8 cellular contexts compared by ENCODE assay signal in genomic region chr14:75063491-75064204, GRCh38.
A peak's percentile ranks its signal among the peaks of the same experiment; 100 is the strongest.
DNase-seq lines count a peak whose midpoint lies in the region; ATAC-seq, FAIRE-seq and TF ChIP-seq lines count a peak whose summit lies in the region.

ACYP1 (minus strand) TSS chr14:75064024; CDS start chr14:75063553, 471 bp downstream.

- peaks cover 27% of the 10 kb centered on the region for H3K36me3 ChIP-seq in OCI-LY1 (ENCODE audit: insufficient read depth, low read length)

- no peaks in the 10 kb centered on the region for H4K20me1 ChIP-seq in OCI-LY1 (ENCODE audit: insufficient read depth, low read length)

- peak; percentile 89 for ATAC-seq in GM21526 (IDR thresholded peaks at IDR 0.05; ENCODE audit: low FRiP score, unreplicated experiment)

- no peaks in the 10 kb centered on the region for H3K9me2 ChIP-seq in OCI-LY1 (ENCODE audit: low read depth, low read length)

- peak; percentile 51 for DNase-seq in D721Med (ENCODE audit: insufficient read length, low spot score)
- peak; percentile 86 for DNase-seq in HuH-7 (ENCODE audit: low spot score)
- DNase-seq in activated CD8-positive, alpha-beta memory T cell treated with anti-CD3 and anti-CD28 coated beads, Interleukin-2, amount 50 U/mL, for 4 hours: peak; percentile 88
- DNase-seq in midbrain (lab: John Stamatoyannopoulos, UW): peak; percentile 90
- DNase-seq in stimulated activated CD8-positive, alpha-beta memory T cell treated with anti-CD3 and anti-CD28 coated beads, Interleukin-2, amount 100 ng/mL, for 48 hours (ENCODE audit: low read depth in 2 of 2): peak; percentile 87 to 94

- FAIRE-seq in D721Med (lab: Jason Lieb, UNC): no peak
- peak; percentile 50 for FAIRE-seq in endometrium (lab: Jason Lieb, UNC)

- no peaks in the 10 kb centered on the region for H3K27me3 ChIP-seq in OCI-LY1 (ENCODE audit: insufficient read depth, low read length)

- H2AFZ ChIP-seq in OCI-LY1 (ENCODE audit: low read length): no peak within 1 kb of the TSS

- H3K79me2 ChIP-seq in OCI-LY1 (ENCODE audit: insufficient read depth, low read length): peaks cover 18% of the 10 kb centered on the region; the same call in 1 of the 2 replicates

- peak within 1 kb of the TSS; percentile 88 for H3K9ac ChIP-seq in OCI-LY1 (ENCODE audit: low read length)

- H3K4me1 ChIP-seq in OCI-LY1 (ENCODE audit: insufficient read depth, low read length, severe bottlenecking): peaks cover 30% of the 10 kb centered on the region

- H3K4me3 ChIP-seq in OCI-LY1 (ENCODE audit: low read depth, low read length, poor library complexity, severe bottlenecking): peak within 1 kb of the TSS; percentile 89

- no peaks in the 10 kb centered on the region for H3K9me3 ChIP-seq in OCI-LY1 (ENCODE audit: low read length)

- peak within 1 kb of the TSS; percentile 11 for H3K27ac ChIP-seq in OCI-LY1 (ENCODE audit: low read depth, low read length, poor library complexity, severe bottlenecking)

- no peaks in the 10 kb centered on the region for H3F3A ChIP-seq in OCI-LY1 (ENCODE audit: insufficient read depth, low read length)

- TF ChIP-seq CTCF in D721Med (IDR thresholded peaks at IDR 0.05; ENCODE audit: insufficient read depth, missing control alignments) (no peak), OCI-LY1 (IDR thresholded peaks at IDR 0.05; ENCODE audit: low read length) (no peak)

- peak within 1 kb of the TSS; percentile 97 for H3K4me2 ChIP-seq in OCI-LY1 (ENCODE audit: low read length)

Comparison
In these comparisons a context has a peak if more than half of its experiments do, and no peak if none do; other contexts are left out.
1. Peak in every context shown above with its lines: DNase-seq, ATAC-seq, H3K4me3 ChIP-seq and H3K27ac ChIP-seq.